Comparison of ENCODE assay signal across 20 cellular contexts in genomic region chr5:67264056-67264455, GRCh38.
A peak's percentile ranks its signal among the peaks of the same experiment; 100 is the strongest.
DNase-seq lines count a peak whose midpoint lies in the region; ATAC-seq and TF ChIP-seq lines count a peak whose summit lies in the region.
"Had no signal": no experiment of that assay in that cellular context is flagged by ENCODE, and none has a peak within 500 bp of the region (broad histone marks: within the 10 kb centered on the region; RNA-seq: fewer than 3 reads in every experiment).

No MANE protein-coding gene starts in this region.

- H3K4me1 ChIP-seq in HEK293 (ENCODE audit: control insufficient read depth, insufficient read depth, low read length) (peaks cover 10% of the 10 kb centered on the region), mesendoderm (ENCODE audit: control insufficient read depth, low read depth, low read length) (no peaks in the 10 kb centered on the region), sigmoid colon (peaks cover 0 to 52% (median 46%) of the 10 kb centered on the region in 4 donors)

- TF ChIP-seq POLR2A in sigmoid colon (IDR thresholded peaks at IDR 0.05): no peak

- no peak overlapping the region for H3K4ac ChIP-seq in mesendoderm (ENCODE audit: low read depth, low read length)

- H4K5ac ChIP-seq in mesendoderm (ENCODE audit: low read length): peak overlapping the region; percentile 19

- H3K79me1 ChIP-seq in mesendoderm (ENCODE audit: low read length): no peaks in the 10 kb centered on the region

- H3K4me3 ChIP-seq in HEK293 (ENCODE audit: low read depth, low read length): no peak overlapping the region
- H3K4me3 ChIP-seq in mesendoderm (ENCODE audit: low read length): no peak overlapping the region
- no peak overlapping the region for H3K4me3 ChIP-seq in sigmoid colon
- H3K4me3 ChIP-seq: MG63, SJSA1 had no signal

- H3K36me3 ChIP-seq in HEK293 (ENCODE audit: control insufficient read depth in 2 of 2, insufficient read depth in 1 of 2, low read length in 2 of 2): no peaks in the 10 kb centered on the region
- no peaks in the 10 kb centered on the region for H3K36me3 ChIP-seq in mesendoderm (ENCODE audit: control insufficient read depth, insufficient read depth, low read length)
- H3K36me3 ChIP-seq in sigmoid colon: no peaks in the 10 kb centered on the region
- H3K36me3 ChIP-seq: MG63, SJSA1 had no signal

- H3K9me3 ChIP-seq in HEK293 (ENCODE audit: control insufficient read depth, insufficient read depth, low read depth, low read length): no peaks in the 10 kb centered on the region
- H3K9me3 ChIP-seq in sigmoid colon: no peaks in the 10 kb centered on the region
- H3K9me3 ChIP-seq: MG63, SJSA1 had no signal

- no peak overlapping the region for H3K4me2 ChIP-seq in mesendoderm (ENCODE audit: low read length)

- POLR2A ChIA-PET in HEK293 (lab: Yijun Ruan, JAX): interaction anchor here (0.7 kb wide), 1 partner anchor 268 kb away, joined by 3 read pairs; no protein-coding TSS in a partner anchor

- DNase-seq in mesendoderm (no peak), sigmoid colon (no peak), retina (no peak)
- DNase-seq in activated naive CD4-positive, alpha-beta T cell (lab: John Stamatoyannopoulos, UW): no peak
- no peak for DNase-seq in activated effector memory CD4-positive, alpha-beta T cell treated with Interleukin-2 at 50 U/mL for 16 hours
- DNase-seq: DMS53, GDM1, H7, HFFc6, Kasumi-1, MG63, NCI-H1417, NCI-H1694 treated with DMSO at 0.1 percent for 48 hours, NCI-H2081 treated with DMSO at 0.1 percent for 48 hours, NCI-H510A treated with DMSO at 0.1 percent for 48 hours had no signal

- H3K27me3 ChIP-seq in mesendoderm (ENCODE audit: insufficient read depth, low read length, poor library complexity) (no peaks in the 10 kb centered on the region), sigmoid colon (no peaks in the 10 kb centered on the region)
- H3K27me3 ChIP-seq: MG63, SJSA1 had no signal

- no peak overlapping the region for H3K56ac ChIP-seq in mesendoderm (ENCODE audit: low read length)

- no peak overlapping the region for H3K18ac ChIP-seq in mesendoderm (ENCODE audit: low read length)

- no peak overlapping the region for H2BK15ac ChIP-seq in mesendoderm (replicated peaks; ENCODE audit: low read depth)

- no CpG with 5 or more reads among the region's 2 CpGs for WGBS in mesendoderm (ENCODE audit: extremely low coverage, insufficient coverage, low lambda C conversion rate)
- 89 to 90% methylated on average over 2 of the region's 2 CpGs for WGBS in sigmoid colon, 2 donors

- no peak overlapping the region for H2BK5ac ChIP-seq in mesendoderm (ENCODE audit: low read length)

- no peaks in the 10 kb centered on the region for H3K79me2 ChIP-seq in mesendoderm (ENCODE audit: control insufficient read depth, insufficient read depth, low read length)

- H3K9ac ChIP-seq in mesendoderm (ENCODE audit: low read length): no peak overlapping the region

- CTCF ChIA-PET in HEK293 (lab: Yijun Ruan, JAX): interaction anchor here (1.5 kb wide), 1 partner anchor 18 kb away, joined by 4 read pairs; no protein-coding TSS in a partner anchor

- H2AK5ac ChIP-seq in mesendoderm (ENCODE audit: low read length): no peak overlapping the region

- no peak for TF ChIP-seq EP300 in sigmoid colon (IDR thresholded peaks at IDR 0.05)

- H2BK120ac ChIP-seq in mesendoderm (ENCODE audit: low read depth, low read length): no peak overlapping the region

- no peak overlapping the region for H3K27ac ChIP-seq in HEK293 (ENCODE audit: extremely low read depth, low read depth, low read length)
- peak overlapping the region; percentile 9 for H3K27ac ChIP-seq in angular gyrus (ENCODE audit: low read depth, low read length)
- no peak overlapping the region for H3K27ac ChIP-seq in mesendoderm (ENCODE audit: low read depth, low read length)
- H3K27ac ChIP-seq in sigmoid colon: peak overlapping the region in 3 of 4 donors; percentile 37 to 94 (median 91)
- H3K27ac ChIP-seq: SJSA1 had no signal

- H3K23ac ChIP-seq in mesendoderm (ENCODE audit: low read length): no peak overlapping the region

- intact Hi-C loops in sigmoid colon (cut with DNase I): loop anchor here (10.0 kb wide), 1 partner anchor 271 kb away; no protein-coding TSS in a partner anchor

- no peak overlapping the region for H4K8ac ChIP-seq in mesendoderm (ENCODE audit: low read depth, low read length)

- TF ChIP-seq CTCF in HEK293 (tag by site-specific recombination; IDR thresholded peaks at IDR 0.05) (no peak), sigmoid colon (IDR thresholded peaks at IDR 0.05) (no peak)

- ATAC-seq in GM18519 (IDR thresholded peaks at IDR 0.05; ENCODE audit: low FRiP score, unreplicated experiment): no peak
- ATAC-seq: Right ventricle myocardium inferior had no signal

TF ChIP-seq in HEK293, 187 proteins besides CTCF, POLR2A, EP300 and RAD21:
- TF ChIP-seq ZNF76 (tag by site-specific recombination; IDR thresholded peaks at IDR 0.05; ENCODE audit: borderline replicate concordance, low read depth) (no peak), ZIC2 (tag by site-specific recombination; IDR thresholded peaks at IDR 0.05) (peak; percentile 76)

Comparison
In these comparisons a context has a peak if more than half of its experiments do, and no peak if none do; other contexts are left out.
1. H3K27ac ChIP-seq: peak in angular gyrus (single experiment) and sigmoid colon (3 of 4); none in HEK293 (single experiment) and mesendoderm (single experiment).